ENCODE assay signal across 23 cellular contexts in genomic region chr3:72636947-72637647, GRCh38.
"Had no signal": no experiment of that assay in that cellular context is flagged by ENCODE, and none has a peak within 500 bp of the region (broad histone marks: within the 10 kb centered on the region; RNA-seq: fewer than 3 reads in every experiment).

No MANE protein-coding gene starts in this region.

- H3K4me1 Mint-ChIP-seq: activated naive CD4-positive, alpha-beta T cell treated with anti-CD3 and anti-CD28 coated beads, Interleukin-2, amount 50 U/mL, for 24 hours; T-cell had no signal

- DNase-seq: activated CD4-positive, CD25-positive, alpha-beta regulatory T cell treated with anti-CD3 and anti-CD28 coated beads, Interleukin-2, amount 50 U/mL, for 72 hours; activated T-cell treated with anti-CD3 and anti-CD28 coated beads for 4 hours; adrenal gland; dorsolateral prefrontal cortex; endodermal cell; erythroblast; left lung; mammary epithelial cell; naive B cell; occipital lobe; stimulated activated CD4-positive, alpha-beta T cell treated with anti-CD3 and anti-CD28 coated beads, Interleukin-15, amount 100 ng/mL, for 24 hours; stimulated activated CD4-positive, alpha-beta T cell treated with anti-CD3 and anti-CD28 coated beads, Interleukin-4, amount 100 ng/mL, for 1 hour; stimulated activated naive CD4-positive, alpha-beta T cell treated with Interleukin-2 at 50 U/mL for 16 hours; T-cell; T-helper 9 cell; upper lobe of left lung had no signal

- H3K4me1 ChIP-seq: adrenal gland, right atrium auricular region had no signal

- H3K27me3 ChIP-seq: adrenal gland, cardiac muscle cell, hepatocyte, left lung, right atrium auricular region, upper lobe of left lung had no signal

- FAIRE-seq: keratinocyte had no signal

- H3K27ac ChIP-seq: adrenal gland, cardiac muscle cell, dorsolateral prefrontal cortex, hepatocyte, left lung, right atrium auricular region, skin epidermis, upper lobe of left lung had no signal

- H3K4me3 Mint-ChIP-seq: activated naive CD4-positive, alpha-beta T cell treated with anti-CD3 and anti-CD28 coated beads, Interleukin-2, amount 50 U/mL, for 24 hours; activated T-helper 17 cell treated with anti-CD3 and anti-CD28 coated beads, Interleukin-2, amount 50 U/mL, for 72 hours; endodermal cell; T-cell had no signal

- H3K9me3 Mint-ChIP-seq: activated naive CD4-positive, alpha-beta T cell treated with anti-CD3 and anti-CD28 coated beads, Interleukin-2, amount 50 U/mL, for 24 hours; activated T-helper 17 cell treated with anti-CD3 and anti-CD28 coated beads, Interleukin-2, amount 50 U/mL, for 72 hours; T-cell had no signal

- H3K36me3 Mint-ChIP-seq: T-cell had no signal

- H3K36me3 ChIP-seq: adrenal gland, cardiac muscle cell, left lung, right atrium auricular region, upper lobe of left lung had no signal

- H3K9me3 ChIP-seq: adrenal gland, left lung, right atrium auricular region, upper lobe of left lung had no signal

- H3K4me3 ChIP-seq: adrenal gland, cardiac muscle cell, dorsolateral prefrontal cortex, hepatocyte, left lung, right atrium auricular region, skin epidermis, upper lobe of left lung had no signal

- H3K27ac Mint-ChIP-seq: activated naive CD4-positive, alpha-beta T cell treated with anti-CD3 and anti-CD28 coated beads, Interleukin-2, amount 50 U/mL, for 24 hours; activated T-helper 17 cell treated with anti-CD3 and anti-CD28 coated beads, Interleukin-2, amount 50 U/mL, for 72 hours; endodermal cell; T-cell had no signal
